Comparison of ENCODE assay signal across 12 cellular contexts in genomic region chr17:9541718-9542117, GRCh38. TPM values are rescaled to one million over a fixed set of nuclear protein-coding genes. Genes with fewer than 3 reads are reported as not detected.
"Had no signal": no experiment of that assay in that cellular context is flagged by ENCODE, and none has a peak within 500 bp of the region (broad histone marks: within the 10 kb centered on the region; RNA-seq: fewer than 3 reads in every experiment).

No MANE protein-coding gene starts in this region.

- H3K4me3 Mint-ChIP-seq: GM23338, H9, HFFc6 had no signal

- H3K4me1 Mint-ChIP-seq: GM23338 had no signal

- H3K27ac ChIP-seq: GM23248 had no signal

- ATAC-seq: GM23338, HCT116 had no signal

- H3K4me3 ChIP-seq: GM23248, GM23338, HAP-1 had no signal

- H3K9me3 Mint-ChIP-seq: GM23338, H9, HFFc6 had no signal

- H3K36me3 ChIP-seq: HAP-1 had no signal

- H3K9me3 ChIP-seq: HAP-1 had no signal

- FAIRE-seq: H1, H54 had no signal

- DNase-seq: GM23248, GOT3, H7, H9, HCEC 1CT, HFFc6 had no signal

- H2AFZ ChIP-seq: GM23248, GM23338 had no signal

- H3K27ac Mint-ChIP-seq: GM23338, H9, HFFc6 had no signal

- H3K4me2 ChIP-seq: GM23338 had no signal

RNA-seq across cellular contexts. Expression of gene CFAP52, which starts 34.7 kb away (rescaled TPM):
- total RNA-seq: GM23248, GM23338, H1, H4, H7, H9, HFFc6 had no signal
- polyA plus RNA-seq: GM23338 had no signal
